Comparison of ENCODE assay signal across 8 cellular contexts in the genomic region with DNA sequence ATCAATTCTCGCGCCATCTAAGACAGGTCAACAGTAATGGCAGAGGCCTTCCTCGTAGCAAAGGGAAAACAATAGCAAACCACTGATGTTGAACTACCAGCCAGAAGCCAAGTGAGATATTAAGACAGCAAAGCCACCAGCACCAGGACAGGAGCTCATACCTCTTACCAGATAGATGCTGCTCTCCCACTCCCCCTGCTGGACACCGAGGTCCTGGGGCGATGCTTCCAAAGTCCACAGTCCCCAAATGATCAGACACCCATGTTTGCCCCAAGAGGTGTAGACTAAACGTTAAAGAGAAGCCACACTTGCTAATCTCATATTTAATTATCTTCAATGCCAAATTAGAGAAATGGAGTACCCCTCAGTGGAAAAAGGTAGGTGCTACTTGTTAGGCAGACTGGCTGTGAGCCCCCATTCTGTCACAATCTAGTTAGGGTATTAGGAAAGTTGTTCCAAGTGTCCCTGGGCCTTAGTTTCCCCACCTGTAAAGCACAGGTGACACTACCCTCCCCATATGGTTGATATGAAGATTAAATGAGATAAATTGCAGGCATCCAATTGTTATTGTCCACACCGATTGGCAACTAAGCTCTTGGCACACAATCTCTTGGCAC. TPM values are rescaled to one million over a fixed set of nuclear protein-coding genes. Genes with fewer than 3 reads are reported as not detected.
DNase-seq lines count a peak whose midpoint lies in the region; ATAC-seq and TF ChIP-seq lines count a peak whose summit lies in the region.

No MANE protein-coding gene starts in this region.

- no peak overlapping the region for H3K27ac Mint-ChIP-seq in activated B cell treated with CpG ODN at 0.5 μM for 24 hours

- in situ Hi-C loops in HAP-1 (cut with MboI; ENCODE audit: low sequenced_read_pairs) = no loop called here

- peak; percentile 99 for ATAC-seq in activated B cell treated with CpG ODN at 0.5 μM for 24 hours (ENCODE audit: low read depth)
- no peak for ATAC-seq in HG03025 (IDR thresholded peaks at IDR 0.05; ENCODE audit: low FRiP score, unreplicated experiment)

- CTCF ChIA-PET in activated B cell treated with CpG ODN at 0.5 μM for 24 hours (lab: Charles Lee) = interaction anchor here (0.6 to 3.4 kb wide), 26 partner anchors 10 to 275 kb away, joined by 3 to 94 read pairs (median 5); partner anchors contain the start of gene IL6

- H3K36me3 Mint-ChIP-seq in activated B cell treated with CpG ODN at 0.5 μM for 24 hours (ENCODE audit: low read depth) = no peaks in the 10 kb centered on the region

- H3K9me3 ChIP-seq in HAP-1 (no peaks in the 10 kb centered on the region), liver (ENCODE audit: control insufficient read depth in 4 of 4, low read length in 3 of 4) (no peaks in the 10 kb centered on the region)

- WGBS in liver = 62% methylated on average over 7 of the region's 7 CpGs

- intact Hi-C loops in activated B cell treated with CpG ODN at 0.5 μM for 24 hours (cut with micrococcal nuclease) = loop anchor here (1.0 kb wide), 5 partner anchors 56 to 273 kb away; no protein-coding TSS in a partner anchor

- H3K9ac ChIP-seq in liver (ENCODE audit: low read depth in 1 of 2, low read length in 2 of 2) = no peak overlapping the region

- peak; percentile 77 to 89 for TF ChIP-seq RAD21 in liver (IDR thresholded peaks at IDR 0.05)

- H3K4me3 Mint-ChIP-seq in activated B cell treated with CpG ODN at 0.5 μM for 24 hours = no peak overlapping the region

- H3K4me1 ChIP-seq in HAP-1 = no peaks in the 10 kb centered on the region
- H3K4me1 ChIP-seq in liver (ENCODE audit: control insufficient read depth in 4 of 4, insufficient read depth in 4 of 4, low read length in 3 of 4) = peaks cover 0 to 8% (median 2%) of the 10 kb centered on the region in 4 donors

- H3K4me1 Mint-ChIP-seq in activated B cell treated with CpG ODN at 0.5 μM for 24 hours = no peaks in the 10 kb centered on the region

- no peak overlapping the region for H3K4me3 ChIP-seq in HAP-1
- H3K4me3 ChIP-seq in liver (ENCODE audit: low read depth in 1 of 3, low read length in 3 of 3) = no peak overlapping the region

- no peaks in the 10 kb centered on the region for H3K27me3 ChIP-seq in HAP-1 (ENCODE audit: low read depth)
- H3K27me3 ChIP-seq in liver (ENCODE audit: control insufficient read depth in 4 of 4, insufficient read depth in 4 of 4, low read length in 3 of 4) = no peaks in the 10 kb centered on the region

- DNase-seq in GM10266 (ENCODE audit: extremely low spot score) (peak; percentile 80), HAP-1 (ENCODE audit: low spot score in 2 of 2) (peak; percentile 39 to 88), NCI-H1092 treated with DMSO at 0.1 percent for 48 hours (lab: John Stamatoyannopoulos, UW) (peak; percentile 67), activated B cell treated with CpG ODN at 0.5 μM for 24 hours (peak; percentile 65)
- DNase-seq in central memory CD4-positive, alpha-beta T cell = peak; percentile 43
- peak; percentile 6 to 44 for DNase-seq in stimulated activated CD8-positive, alpha-beta memory T cell treated with anti-CD3 and anti-CD28 coated beads, Interleukin-15, amount 100 ng/mL, for 4 hours (ENCODE audit: low read depth in 2 of 2)

- peak; percentile 82 for TF ChIP-seq CTCF in GM10266 (IDR thresholded peaks at IDR 0.05; ENCODE audit: control insufficient read depth, insufficient read depth, low read depth, missing control alignments)
- TF ChIP-seq CTCF in activated B cell treated with CpG ODN at 0.5 μM for 24 hours (IDR thresholded peaks at IDR 0.05) = no peak
- peak; percentile 75 for TF ChIP-seq CTCF in liver (IDR thresholded peaks at IDR 0.05; ENCODE audit: low read depth, low read length, missing input control)

- H3K36me3 ChIP-seq in HAP-1 (replicated peaks) = no peaks in the 10 kb centered on the region
- H3K36me3 ChIP-seq in liver (ENCODE audit: control insufficient read depth in 4 of 4, insufficient read depth in 3 of 4, low read depth in 1 of 4, low read length in 3 of 4) = no peaks in the 10 kb centered on the region

- no peaks in the 10 kb centered on the region for H3K27me3 Mint-ChIP-seq in activated B cell treated with CpG ODN at 0.5 μM for 24 hours

- no peak overlapping the region for H3K27ac ChIP-seq in liver (ENCODE audit: low read depth in 1 of 2, low read length in 2 of 2)

- H3K9me3 Mint-ChIP-seq in activated B cell treated with CpG ODN at 0.5 μM for 24 hours = no peaks in the 10 kb centered on the region

- POLR2A ChIA-PET in activated B cell treated with CpG ODN at 0.5 μM for 24 hours (lab: Charles Lee) = interaction anchor here (0.5 to 2.0 kb wide), 6 partner anchors 54 to 1716 kb away, joined by 3 to 8 read pairs (median 4); partner anchors contain the start of gene IL6

TF ChIP-seq in liver, 16 proteins besides CTCF, POLR2A, EP300 and RAD21:
- TF ChIP-seq HNF4G (IDR thresholded peaks at IDR 0.05) = peak; percentile 70
- peak; percentile 62 to 88 for TF ChIP-seq HNF4A (conservative IDR thresholded peaks at IDR 0.05)
- no peak for TF ChIP-seq ATF3 (IDR thresholded peaks at IDR 0.05)
- no peak for TF ChIP-seq FOXA1 (IDR thresholded peaks at IDR 0.05)
TF ChIP-seq in liver: peak in this region for 2.

RNA-seq across cellular contexts. Expression of gene TOMM7, which starts 39.9 kb away (rescaled TPM):
- total RNA-seq in activated B cell treated with CpG ODN at 0.5 μM for 24 hours (324 and 406 TPM in 2 replicates), liver (10 to 100 TPM; 39.2 to 73.7 TPM)
- polyA plus RNA-seq in liver = 100 to 1,000 TPM; 200 to 271 TPM

RNA-seq across cellular contexts. Expression of gene IL6, which starts 55.7 kb away (rescaled TPM):
- total RNA-seq in activated B cell treated with CpG ODN at 0.5 μM for 24 hours (64.4 and 72.3 TPM in 2 replicates), liver (not detected)
- polyA plus RNA-seq in liver = under 1 TPM in 1 of 2 donors, not detected in 1; 0.17 TPM

Comparison
In these comparisons a context has a peak if more than half of its experiments do, and no peak if none do; other contexts are left out.
1. DNase-seq: peak in every context shown above with its lines; median percentile 80 in GM10266; 67 in NCI-H1092 treated with DMSO at 0.1 percent for 48 hours; 65 in activated B cell treated with CpG ODN at 0.5 μM for 24 hours; 64 in HAP-1; 43 in central memory CD4-positive, alpha-beta T cell; 25 in stimulated activated CD8-positive, alpha-beta memory T cell treated with anti-CD3 and anti-CD28 coated beads, Interleukin-15, amount 100 ng/mL, for 4 hours.
2. RNA of gene IL6, which starts 55.7 kb away (total RNA-seq): 64.4 to 72.3 TPM in activated B cell treated with CpG ODN at 0.5 μM for 24 hours; not detected in liver; every median in the first group is over 10 times any median in the second.